Comparison of ENCODE assay signal across 8 cellular contexts in the genomic region with DNA sequence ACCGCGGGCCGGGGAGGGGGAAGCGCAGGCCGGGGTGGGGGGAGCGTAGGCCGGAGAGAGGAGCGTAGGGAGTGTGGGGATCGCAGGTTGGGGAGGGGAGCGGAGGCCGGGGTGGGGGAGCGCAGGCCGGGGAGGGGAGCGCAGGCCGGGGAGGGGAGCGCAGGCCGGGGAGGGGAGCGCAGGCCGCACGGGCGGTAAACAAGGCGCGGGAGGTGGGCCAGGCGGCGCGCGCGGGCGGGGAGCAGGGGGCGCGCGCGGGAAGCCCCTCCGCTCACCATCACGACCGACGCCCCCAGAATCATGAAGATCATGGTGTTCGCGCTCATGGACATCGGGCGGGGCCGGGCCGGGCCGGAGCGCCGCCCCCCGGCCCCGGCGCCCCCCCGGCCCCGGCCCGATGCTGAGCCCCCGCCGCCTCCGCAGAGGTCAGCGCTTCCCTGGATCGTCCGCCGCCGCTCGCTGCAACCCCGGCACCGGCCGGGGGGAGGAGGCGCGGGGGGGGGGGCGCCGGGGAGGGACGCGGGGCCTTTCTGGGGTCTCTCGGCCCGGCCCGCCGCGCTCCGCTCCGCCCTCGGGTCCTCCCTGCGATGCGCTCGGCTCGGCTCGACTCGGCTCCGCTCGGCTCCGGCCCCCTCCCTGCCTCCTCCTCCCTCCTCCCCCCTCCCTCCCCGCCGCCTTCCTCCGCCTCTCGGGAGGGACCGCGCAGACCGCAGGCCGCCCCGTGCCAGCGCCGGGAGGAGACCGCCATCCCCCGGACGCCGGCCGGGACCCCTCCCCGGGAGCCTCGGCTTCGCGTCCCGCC. TPM values are rescaled to one million over a fixed set of nuclear protein-coding genes. Genes with fewer than 3 reads are reported as not detected.
A peak's percentile ranks its signal among the peaks of the same experiment; 100 is the strongest.
DNase-seq lines count a peak whose midpoint lies in the region; ATAC-seq and TF ChIP-seq lines count a peak whose summit lies in the region.

A gene (minus strand): TSS at position 610 of the 802 bp plus-strand sequence. CDS start 278 bp downstream, at position 332.

- peaks cover 35 to 91% (median 72%) of the 10 kb centered on the region in 11 experiments; a peak in 21 of 22 replicates for H4K20me1 ChIP-seq in BLaER1 treated with 17β-estradiol and CSF1 and Interleukin-3, amounts not matched to agents 10 nM and 100 nM

- POLR2A ChIA-PET in RWPE1 (lab: Yijun Ruan, JAX; ENCODE audit: low non-redundant PET): no interaction called here

- TF ChIP-seq CTCF in RWPE1 (conservative IDR thresholded peaks at IDR 0.05; ENCODE audit: low read depth) (no peak), adrenal gland (IDR thresholded peaks at IDR 0.05) (no peak), prostate gland (IDR thresholded peaks at IDR 0.05) (no peak), type B pancreatic cell (conservative IDR thresholded peaks at IDR 0.05) (no peak)

- DNase-seq in RWPE1 (ENCODE audit: low spot score) (no peak), adrenal gland (peak; percentile 69 to 88 (median 84)), left cardiac atrium (peak; percentile 89), prostate gland (ENCODE audit: low spot score) (peak; percentile 66), type B pancreatic cell (ENCODE audit: extremely low spot score, unreplicated experiment) (peak; percentile 84), NAMALWA (ENCODE audit: low spot score) (no peak), pons (ENCODE audit: low spot score) (no peak)

- no peaks in the 10 kb centered on the region for H3K9me3 ChIP-seq in BLaER1 treated with 17β-estradiol and CSF1 and Interleukin-3, amounts not matched to agents 10 nM and 100 nM (replicated peaks in 1 of 11)
- H3K9me3 ChIP-seq in adrenal gland (replicated peaks in 1 of 3) (no peaks in the 10 kb centered on the region), prostate gland (no peaks in the 10 kb centered on the region)

- WGBS in adrenal gland, 4 donors: 1 to 2% (median 1%) methylated on average over 16 to 89 of the region's 108 CpGs; no CpG with 5 or more reads in 1 of the 4 donors
- WGBS in prostate gland: under 1% methylated on average over 43 of the region's 108 CpGs

- peak within 1 kb of the TSS; percentile 32 for H3K27ac Mint-ChIP-seq in type B pancreatic cell

- H3K9ac ChIP-seq in BLaER1 treated with 17β-estradiol and CSF1 and Interleukin-3, amounts not matched to agents 10 nM and 100 nM: peak within 1 kb of the TSS in 5 of 11 experiments; percentile 33 to 56 (median 50); a peak in 9 of 22 replicates

- peaks cover 31 to 45% (median 42%) of the 10 kb centered on the region in 11 experiments for H3K36me3 ChIP-seq in BLaER1 treated with 17β-estradiol and CSF1 and Interleukin-3, amounts not matched to agents 10 nM and 100 nM
- H3K36me3 ChIP-seq in adrenal gland (replicated peaks in 1 of 2) (peaks cover 0 to 3% of the 10 kb centered on the region in 2 donors), prostate gland (no peaks in the 10 kb centered on the region)

- no peaks in the 10 kb centered on the region for H3K36me3 Mint-ChIP-seq in type B pancreatic cell

- H3K4me1 Mint-ChIP-seq in type B pancreatic cell (ENCODE audit: unreplicated experiment): no peaks in the 10 kb centered on the region

- H3K4me2 ChIP-seq in BLaER1 treated with 17β-estradiol and CSF1 and Interleukin-3, amounts not matched to agents 10 nM and 100 nM: peak within 1 kb of the TSS; percentile 51 to 72 (median 61)

- no peak within 1 kb of the TSS for H3K27ac ChIP-seq in BLaER1 treated with 17β-estradiol and CSF1 and Interleukin-3, amounts not matched to agents 10 nM and 100 nM
- H3K27ac ChIP-seq in RWPE1 (peak within 1 kb of the TSS; percentile 38), adrenal gland (peak within 1 kb of the TSS in 2 of 5 donors; percentile 33 to 61), prostate gland (peak within 1 kb of the TSS; percentile 62)

- H3K4me3 Mint-ChIP-seq in type B pancreatic cell: peak within 1 kb of the TSS; percentile 80

- peak within 1 kb of the TSS in 9 of 10 experiments; percentile 12 to 61 (median 40); a peak in 11 of 20 replicates for H3K4me3 ChIP-seq in BLaER1 treated with 17β-estradiol and CSF1 and Interleukin-3, amounts not matched to agents 10 nM and 100 nM
- H3K4me3 ChIP-seq in adrenal gland (peak within 1 kb of the TSS in 2 of 4 donors; percentile 18 to 87), prostate gland (peak within 1 kb of the TSS; percentile 54 to 64)

- no peaks in the 10 kb centered on the region for H3K9me3 Mint-ChIP-seq in type B pancreatic cell

- intact Hi-C loops in adrenal gland (cut with DNase I): no loop called here
- intact Hi-C loops in left cardiac atrium (cut with DNase I): no loop called here
- intact Hi-C loops in prostate gland (cut with DNase I): no loop called here

- TF ChIP-seq POLR2A in adrenal gland (IDR thresholded peaks at IDR 0.05) (no peak), prostate gland (IDR thresholded peaks at IDR 0.05) (no peak)

- CTCF ChIA-PET in RWPE1 (lab: Yijun Ruan, JAX): no interaction called here

- H3K27me3 ChIP-seq in BLaER1 treated with 17β-estradiol and CSF1 and Interleukin-3, amounts not matched to agents 10 nM and 100 nM: peaks cover 21 to 42% (median 30%) of the 10 kb centered on the region in 11 experiments
- H3K27me3 ChIP-seq in adrenal gland: no peaks in the 10 kb centered on the region
- H3K27me3 ChIP-seq in prostate gland (replicated peaks; ENCODE audit: insufficient read depth): no peaks in the 10 kb centered on the region

- H3K27me3 Mint-ChIP-seq in type B pancreatic cell: no peaks in the 10 kb centered on the region

- H3K4me1 ChIP-seq in BLaER1 treated with 17β-estradiol and CSF1 and Interleukin-3, amounts not matched to agents 10 nM and 100 nM: peaks cover 0 to 11% (median 6%) of the 10 kb centered on the region in 10 experiments; a peak in 10 of 20 replicates
- H3K4me1 ChIP-seq in adrenal gland (replicated peaks in 1 of 2) (peaks cover 19 to 23% of the 10 kb centered on the region in 2 donors), prostate gland (replicated peaks) (peaks cover 4% of the 10 kb centered on the region)

- ATAC-seq in left cardiac atrium: peak; percentile 77 to 79

RNA-seq across cellular contexts. Expression of the gene that starts here (rescaled TPM):
- total RNA-seq in adrenal gland: 1 to 10 TPM in 7 of 8 donors, under 1 TPM in 1; 0.95 to 7.0 (median 3.2) TPM
- polyA plus RNA-seq in adrenal gland: 10 to 100 TPM in 1 of 3 donors, 1 to 10 TPM in 1, not detected in 1; 5.5 to 12.4 TPM
- 1 to 10 TPM; 4.6 to 5.4 TPM for total RNA-seq in left cardiac atrium
- total RNA-seq in prostate gland: 1 to 10 TPM; 4.5 to 6.8 TPM
- 3.1 and 10.3 TPM in 2 replicates for total RNA-seq in type B pancreatic cell (ENCODE audit: low replicate concordance)

Comparison
In these comparisons a context has a peak if more than half of its experiments do, and no peak if none do; other contexts are left out.
1. H3K27ac ChIP-seq: peak in RWPE1 (single experiment) and prostate gland (2 of 2); none in BLaER1 treated with 17β-estradiol and CSF1 and Interleukin-3, amounts not matched to agents 10 nM and 100 nM (0 of 11).
2. DNase-seq: peak in adrenal gland (7 of 7), left cardiac atrium (single experiment), prostate gland (single experiment) and type B pancreatic cell (single experiment); none in RWPE1 (single experiment), NAMALWA (single experiment) and pons (single experiment).